1 cellular context compared by ENCODE assay signal in genomic region chr17:38701504-38702165, GRCh38.
A peak's percentile ranks its signal among the peaks of the same experiment; 100 is the strongest.
TF ChIP-seq lines count a peak whose summit lies in the region.

No MANE protein-coding gene starts in this region.

TF ChIP-seq in HepG2, 621 proteins besides CTCF, POLR2A, EP300 and RAD21 (continues in another document):
- TF ChIP-seq ZNF768 (CRISPR knock-in tag; IDR thresholded peaks at IDR 0.05), result no peak
- TF ChIP-seq PHF5A (CRISPR knock-in tag; IDR thresholded peaks at IDR 0.05; ENCODE audit: low read depth, unreplicated experiment), result no peak
- TF ChIP-seq RFX1 (IDR thresholded peaks at IDR 0.05), result no peak
- TF ChIP-seq ZNF264 (CRISPR knock-in tag; IDR thresholded peaks at IDR 0.05), result no peak
- no peak for TF ChIP-seq ZNF10 (CRISPR knock-in tag; IDR thresholded peaks at IDR 0.05; ENCODE audit: borderline replicate concordance, low read depth)
- no peak for TF ChIP-seq RFXANK (CRISPR knock-in tag; IDR thresholded peaks at IDR 0.05)
- TF ChIP-seq ZFP41 (CRISPR knock-in tag; IDR thresholded peaks at IDR 0.05; ENCODE audit: borderline replicate concordance), result no peak
- peak; percentile 48; the same call in 1 of the 2 replicates for TF ChIP-seq TGIF2 (CRISPR knock-in tag; IDR thresholded peaks at IDR 0.05)
- no peak for TF ChIP-seq ZNF687 (CRISPR knock-in tag; IDR thresholded peaks at IDR 0.05)
- no peak for TF ChIP-seq ZBTB49 (CRISPR knock-in tag; IDR thresholded peaks at IDR 0.05; ENCODE audit: borderline replicate concordance)
- TF ChIP-seq ZNF572 (CRISPR knock-in tag; IDR thresholded peaks at IDR 0.05), result 0 out of 2 replicates have a peak, but pooled peaks have one; percentile 44
- no peak for TF ChIP-seq MEIS2 (CRISPR knock-in tag; IDR thresholded peaks at IDR 0.05)
- TF ChIP-seq ZNF460 (CRISPR knock-in tag; IDR thresholded peaks at IDR 0.05; ENCODE audit: borderline replicate concordance), result no peak; the same call in 1 of the 2 replicates
- no peak for TF ChIP-seq ZNF513 (CRISPR knock-in tag; conservative IDR thresholded peaks at IDR 0.05)
- TF ChIP-seq SRY (CRISPR knock-in tag; IDR thresholded peaks at IDR 0.05), result no peak
- TF ChIP-seq DBP (CRISPR knock-in tag; IDR thresholded peaks at IDR 0.05; ENCODE audit: not compliant biosample characterization), result no peak
- no peak; the same call in 1 of the 2 replicates for TF ChIP-seq ZFP82 (CRISPR knock-in tag; IDR thresholded peaks at IDR 0.05; ENCODE audit: borderline replicate concordance)
- peak; percentile 39; the same call in 1 of the 2 replicates for TF ChIP-seq GATAD2A (CRISPR knock-in tag; IDR thresholded peaks at IDR 0.05)
- no peak for TF ChIP-seq ZNF256 (CRISPR knock-in tag; conservative IDR thresholded peaks at IDR 0.05)
- no peak for TF ChIP-seq KDM4B (CRISPR knock-in tag; IDR thresholded peaks at IDR 0.05)
- no peak; a peak in 2 of 4 replicates for TF ChIP-seq NR2F1 (CRISPR knock-in tag; IDR thresholded peaks at IDR 0.05)
- no peak for TF ChIP-seq TFDP2 (CRISPR knock-in tag; IDR thresholded peaks at IDR 0.05)
- 0 out of 2 replicates have a peak, but pooled peaks have one; percentile 83 for TF ChIP-seq RORA (CRISPR knock-in tag; IDR thresholded peaks at IDR 0.05)
- TF ChIP-seq MLXIP (CRISPR knock-in tag; IDR thresholded peaks at IDR 0.05; ENCODE audit: borderline replicate concordance), result no peak
- TF ChIP-seq SCMH1 (CRISPR knock-in tag; IDR thresholded peaks at IDR 0.05; ENCODE audit: borderline replicate concordance), result no peak
- no peak for TF ChIP-seq TEAD3 (CRISPR knock-in tag; optimal IDR thresholded peaks at IDR 0.05; ENCODE audit: borderline replicate concordance)
- no peak for TF ChIP-seq SMAD9 (CRISPR knock-in tag; IDR thresholded peaks at IDR 0.05)
- no peak for TF ChIP-seq CREM (IDR thresholded peaks at IDR 0.05)
- no peak for TF ChIP-seq CREM (CRISPR knock-in tag; IDR thresholded peaks at IDR 0.05)
- TF ChIP-seq KDM5A (IDR thresholded peaks at IDR 0.05; ENCODE audit: borderline replicate concordance, low read length), result no peak
- no peak for TF ChIP-seq ZFP62 (CRISPR knock-in tag; IDR thresholded peaks at IDR 0.05)
- no peak for TF ChIP-seq ZNF512 (CRISPR knock-in tag; IDR thresholded peaks at IDR 0.05)
- TF ChIP-seq ESRRA (CRISPR knock-in tag; IDR thresholded peaks at IDR 0.05; ENCODE audit: low read depth), result no peak
- TF ChIP-seq ATF5 (CRISPR knock-in tag; IDR thresholded peaks at IDR 0.05; ENCODE audit: low read depth), result no peak
- no peak for TF ChIP-seq MTF1 (CRISPR knock-in tag; IDR thresholded peaks at IDR 0.05)
- TF ChIP-seq MBNL3 (CRISPR knock-in tag; conservative IDR thresholded peaks at IDR 0.05), result no peak
- no peak for TF ChIP-seq ZNF775 (CRISPR knock-in tag; IDR thresholded peaks at IDR 0.05; ENCODE audit: borderline replicate concordance)
- no peak for TF ChIP-seq SKIL (CRISPR knock-in tag; IDR thresholded peaks at IDR 0.05; ENCODE audit: borderline replicate concordance)
- no peak for TF ChIP-seq ZNF180 (CRISPR knock-in tag; IDR thresholded peaks at IDR 0.05; ENCODE audit: borderline replicate concordance, low read depth)
- TF ChIP-seq ZNF816 (CRISPR knock-in tag; IDR thresholded peaks at IDR 0.05; ENCODE audit: borderline replicate concordance), result peak; percentile 65; the same call in 1 of the 2 replicates
- no peak for TF ChIP-seq SRF (IDR thresholded peaks at IDR 0.05; ENCODE audit: low read depth, low read length)
- no peak for TF ChIP-seq ZNF670 (CRISPR knock-in tag; IDR thresholded peaks at IDR 0.05; ENCODE audit: borderline replicate concordance)
- TF ChIP-seq FOXK2 (IDR thresholded peaks at IDR 0.05), result no peak
- TF ChIP-seq NFYC (CRISPR knock-in tag; IDR thresholded peaks at IDR 0.05), result no peak
- TF ChIP-seq ZNF761 (CRISPR knock-in tag; conservative IDR thresholded peaks at IDR 0.05), result peak; percentile 82; the same call in 1 of the 2 replicates
- TF ChIP-seq ZNF12 (CRISPR knock-in tag; IDR thresholded peaks at IDR 0.05), result no peak
- peak; percentile 27; the same call in 1 of the 2 replicates for TF ChIP-seq RCOR2 (CRISPR knock-in tag; IDR thresholded peaks at IDR 0.05)
- no peak for TF ChIP-seq TCF12 (IDR thresholded peaks at IDR 0.05)
- TF ChIP-seq TCF12 (CRISPR knock-in tag; IDR thresholded peaks at IDR 0.05), result 0 out of 2 replicates have a peak, but pooled peaks have one; percentile 8
- TF ChIP-seq ATF3 (CRISPR knock-in tag; IDR thresholded peaks at IDR 0.05), result no peak
- TF ChIP-seq SIN3B (IDR thresholded peaks at IDR 0.05; ENCODE audit: low read length), result no peak
- peak; percentile 85 for TF ChIP-seq NCOA1 (CRISPR knock-in tag; IDR thresholded peaks at IDR 0.05)
- no peak for TF ChIP-seq RXRB (CRISPR knock-in tag; IDR thresholded peaks at IDR 0.05; ENCODE audit: borderline replicate concordance)
- no peak for TF ChIP-seq MTA3 (CRISPR knock-in tag; IDR thresholded peaks at IDR 0.05)
- no peak for TF ChIP-seq ZBTB38 (CRISPR knock-in tag; IDR thresholded peaks at IDR 0.05)
